ENCODE assay signal across 13 cellular contexts in genomic region chr12:122681814-122682213, GRCh38. TPM values are rescaled to one million over a fixed set of nuclear protein-coding genes. Genes with fewer than 3 reads are reported as not detected.
DNase-seq lines count a peak whose midpoint lies in the region; ATAC-seq and TF ChIP-seq lines count a peak whose summit lies in the region.
"Had no signal": no experiment of that assay in that cellular context is flagged by ENCODE, and none has a peak within 500 bp of the region (broad histone marks: within the 10 kb centered on the region; RNA-seq: fewer than 3 reads in every experiment).

No MANE protein-coding gene starts in this region.

- peaks cover 1% of the 10 kb centered on the region; the same call in 1 of the 2 replicates for H3K27me3 ChIP-seq in H7 (ENCODE audit: control insufficient read depth, insufficient read depth, low read length)

- H3K4me3 ChIP-seq in fibroblast of mammary gland (ENCODE audit: control insufficient read depth, low read depth, low read length): no peak overlapping the region
- no peak overlapping the region for H3K4me3 ChIP-seq in H7 (ENCODE audit: insufficient read depth, low read depth, low read length)
- H3K4me3 ChIP-seq: esophagus muscularis mucosa had no signal

- no peaks in the 10 kb centered on the region for H3K36me3 ChIP-seq in H7 (replicated peaks; ENCODE audit: control insufficient read depth, insufficient read depth, low read length)
- H3K36me3 ChIP-seq: esophagus muscularis mucosa had no signal

- no peak for ATAC-seq in GM19455 (IDR thresholded peaks at IDR 0.05; ENCODE audit: unreplicated experiment)

- peak; percentile 73 for DNase-seq in GM04503 (ENCODE audit: low read depth)
- peak; percentile 71 for DNase-seq in NOMO-1 treated with dmso at 0.1 percent for 144 hours (lab: John Stamatoyannopoulos, UW; ENCODE audit: unreplicated experiment)
- DNase-seq in fibroblast of mammary gland (ENCODE audit: low read depth): peak; percentile 73
- DNase-seq in pons (ENCODE audit: low spot score): peak; percentile 53
- DNase-seq in H7: no peak
- DNase-seq in NCI-H1694 treated with DMSO at 0.1 percent for 48 hours (lab: John Stamatoyannopoulos, UW): no peak
- DNase-seq in T-helper 2 cell: no peak
- DNase-seq: activated naive CD4-positive, alpha-beta T cell treated with anti-CD3 and anti-CD28 coated beads, Interleukin-2, amount 10 ng/mL, durations not matched to agents 7 days and 5 days; Caco-2; NCI-H510A; retina had no signal

- TF ChIP-seq CTCF in fibroblast of mammary gland (conservative IDR thresholded peaks at IDR 0.05; ENCODE audit: control insufficient read depth, insufficient read depth, low read depth, low read length): no peak

RNA-seq across cellular contexts. Expression of gene HCAR2, which starts 21.3 kb away (rescaled TPM):
- not detected in 2 replicates for total RNA-seq in H7 (2014; rRNA removed; shearing (Covaris generic))
- total RNA-seq: esophagus muscularis mucosa had no signal

RNA-seq across cellular contexts. Expression of gene HCAR3, which starts 34.8 kb away (rescaled TPM):
- not detected in 2 replicates for total RNA-seq in H7 (2014; rRNA removed; shearing (Covaris generic))

RNA-seq across cellular contexts. Expression of gene HCAR1, which starts 48.8 kb away (rescaled TPM):
- 0.04 TPM in 1 of 2 replicates, not detected in the other for total RNA-seq in H7 (2014; rRNA removed; shearing (Covaris generic))

Comparison
In these comparisons a context has a peak if more than half of its experiments do, and no peak if none do; other contexts are left out.
1. DNase-seq: peak in GM04503 (single experiment), NOMO-1 treated with dmso at 0.1 percent for 144 hours (single experiment), fibroblast of mammary gland (single experiment) and pons (single experiment); none in H7 (single experiment), NCI-H1694 treated with DMSO at 0.1 percent for 48 hours (single experiment) and T-helper 2 cell (0 of 5).